In genomic region chr6:26158581-26159416, GRCh38 we compare ENCODE assay signal across 1 cellular context.
TF ChIP-seq lines count a peak whose summit lies in the region.

No MANE protein-coding gene starts in this region.

TF ChIP-seq in K562, 482 proteins besides CTCF, POLR2A, EP300 and RAD21 (continued from another document and continues in another):
- TF ChIP-seq ARID4B (CRISPR knock-in tag; IDR thresholded peaks at IDR 0.05) (peak; percentile 26; the same call in 1 of the 2 replicates), MITF (IDR thresholded peaks at IDR 0.05) (no peak), ZBTB49 (CRISPR knock-in tag; IDR thresholded peaks at IDR 0.05; ENCODE audit: borderline replicate concordance) (no peak), KLF13 (tag; IDR thresholded peaks at IDR 0.05; ENCODE audit: borderline replicate concordance, low read depth) (0 out of 2 replicates have a peak, but pooled peaks have one; percentile 11), ZNF830 (CRISPR knock-in tag; IDR thresholded peaks at IDR 0.05) (0 out of 2 replicates have a peak, but pooled peaks have one; percentile 62), ZNF75A (CRISPR knock-in tag; IDR thresholded peaks at IDR 0.05) (0 out of 2 replicates have a peak, but pooled peaks have one; percentile 20), TEAD2 (tag; IDR thresholded peaks at IDR 0.05) (no peak), ZNF639 (CRISPR knock-in tag; conservative IDR thresholded peaks at IDR 0.05 in 1 of 2, IDR thresholded peaks at IDR 0.05 in 1 of 2) (no peak), SNRNP70 (optimal IDR thresholded peaks at IDR 0.05; ENCODE audit: low read depth, low read length) (no peak), ATF1 (CRISPR knock-in tag; IDR thresholded peaks at IDR 0.05) (no peak), ATF1 (tag; IDR thresholded peaks at IDR 0.05) (no peak), HOXB6 (CRISPR knock-in tag; IDR thresholded peaks at IDR 0.05; ENCODE audit: borderline replicate concordance) (peak; percentile 11; the same call in 1 of the 2 replicates), MCM5 (IDR thresholded peaks at IDR 0.05; ENCODE audit: low read depth) (no peak), ZBTB43 (CRISPR knock-in tag; IDR thresholded peaks at IDR 0.05) (0 out of 2 replicates have a peak, but pooled peaks have one; percentile 64), ETV1 (tag; conservative IDR thresholded peaks at IDR 0.05; ENCODE audit: low read depth) (no peak), CHD1 (IDR thresholded peaks at IDR 0.05; ENCODE audit: low read length) (peak; percentile 92), ARID2 (IDR thresholded peaks at IDR 0.05) (no peak), SMARCA4 (IDR thresholded peaks at IDR 0.05) (0 out of 2 replicates have a peak, but pooled peaks have one; percentile 5), CEBPB (tag; IDR thresholded peaks at IDR 0.05) (no peak), ZKSCAN3 (CRISPR knock-in tag; IDR thresholded peaks at IDR 0.05) (no peak), NR2F6 (CRISPR knock-in tag; IDR thresholded peaks at IDR 0.05) (0 out of 2 replicates have a peak, but pooled peaks have one; percentile 9), ZNF57 (CRISPR knock-in tag; IDR thresholded peaks at IDR 0.05) (no peak), ZZZ3 (IDR thresholded peaks at IDR 0.05) (no peak), ZNF134 (CRISPR knock-in tag; conservative IDR thresholded peaks at IDR 0.05) (0 out of 2 replicates have a peak, but pooled peaks have one; percentile 14), KHSRP (IDR thresholded peaks at IDR 0.05) (0 out of 2 replicates have a peak, but pooled peaks have one; percentile 55), RBFOX2 (IDR thresholded peaks at IDR 0.05; ENCODE audit: low read depth, low read length) (peak; percentile 73)
- TF ChIP-seq, protein P1, sequence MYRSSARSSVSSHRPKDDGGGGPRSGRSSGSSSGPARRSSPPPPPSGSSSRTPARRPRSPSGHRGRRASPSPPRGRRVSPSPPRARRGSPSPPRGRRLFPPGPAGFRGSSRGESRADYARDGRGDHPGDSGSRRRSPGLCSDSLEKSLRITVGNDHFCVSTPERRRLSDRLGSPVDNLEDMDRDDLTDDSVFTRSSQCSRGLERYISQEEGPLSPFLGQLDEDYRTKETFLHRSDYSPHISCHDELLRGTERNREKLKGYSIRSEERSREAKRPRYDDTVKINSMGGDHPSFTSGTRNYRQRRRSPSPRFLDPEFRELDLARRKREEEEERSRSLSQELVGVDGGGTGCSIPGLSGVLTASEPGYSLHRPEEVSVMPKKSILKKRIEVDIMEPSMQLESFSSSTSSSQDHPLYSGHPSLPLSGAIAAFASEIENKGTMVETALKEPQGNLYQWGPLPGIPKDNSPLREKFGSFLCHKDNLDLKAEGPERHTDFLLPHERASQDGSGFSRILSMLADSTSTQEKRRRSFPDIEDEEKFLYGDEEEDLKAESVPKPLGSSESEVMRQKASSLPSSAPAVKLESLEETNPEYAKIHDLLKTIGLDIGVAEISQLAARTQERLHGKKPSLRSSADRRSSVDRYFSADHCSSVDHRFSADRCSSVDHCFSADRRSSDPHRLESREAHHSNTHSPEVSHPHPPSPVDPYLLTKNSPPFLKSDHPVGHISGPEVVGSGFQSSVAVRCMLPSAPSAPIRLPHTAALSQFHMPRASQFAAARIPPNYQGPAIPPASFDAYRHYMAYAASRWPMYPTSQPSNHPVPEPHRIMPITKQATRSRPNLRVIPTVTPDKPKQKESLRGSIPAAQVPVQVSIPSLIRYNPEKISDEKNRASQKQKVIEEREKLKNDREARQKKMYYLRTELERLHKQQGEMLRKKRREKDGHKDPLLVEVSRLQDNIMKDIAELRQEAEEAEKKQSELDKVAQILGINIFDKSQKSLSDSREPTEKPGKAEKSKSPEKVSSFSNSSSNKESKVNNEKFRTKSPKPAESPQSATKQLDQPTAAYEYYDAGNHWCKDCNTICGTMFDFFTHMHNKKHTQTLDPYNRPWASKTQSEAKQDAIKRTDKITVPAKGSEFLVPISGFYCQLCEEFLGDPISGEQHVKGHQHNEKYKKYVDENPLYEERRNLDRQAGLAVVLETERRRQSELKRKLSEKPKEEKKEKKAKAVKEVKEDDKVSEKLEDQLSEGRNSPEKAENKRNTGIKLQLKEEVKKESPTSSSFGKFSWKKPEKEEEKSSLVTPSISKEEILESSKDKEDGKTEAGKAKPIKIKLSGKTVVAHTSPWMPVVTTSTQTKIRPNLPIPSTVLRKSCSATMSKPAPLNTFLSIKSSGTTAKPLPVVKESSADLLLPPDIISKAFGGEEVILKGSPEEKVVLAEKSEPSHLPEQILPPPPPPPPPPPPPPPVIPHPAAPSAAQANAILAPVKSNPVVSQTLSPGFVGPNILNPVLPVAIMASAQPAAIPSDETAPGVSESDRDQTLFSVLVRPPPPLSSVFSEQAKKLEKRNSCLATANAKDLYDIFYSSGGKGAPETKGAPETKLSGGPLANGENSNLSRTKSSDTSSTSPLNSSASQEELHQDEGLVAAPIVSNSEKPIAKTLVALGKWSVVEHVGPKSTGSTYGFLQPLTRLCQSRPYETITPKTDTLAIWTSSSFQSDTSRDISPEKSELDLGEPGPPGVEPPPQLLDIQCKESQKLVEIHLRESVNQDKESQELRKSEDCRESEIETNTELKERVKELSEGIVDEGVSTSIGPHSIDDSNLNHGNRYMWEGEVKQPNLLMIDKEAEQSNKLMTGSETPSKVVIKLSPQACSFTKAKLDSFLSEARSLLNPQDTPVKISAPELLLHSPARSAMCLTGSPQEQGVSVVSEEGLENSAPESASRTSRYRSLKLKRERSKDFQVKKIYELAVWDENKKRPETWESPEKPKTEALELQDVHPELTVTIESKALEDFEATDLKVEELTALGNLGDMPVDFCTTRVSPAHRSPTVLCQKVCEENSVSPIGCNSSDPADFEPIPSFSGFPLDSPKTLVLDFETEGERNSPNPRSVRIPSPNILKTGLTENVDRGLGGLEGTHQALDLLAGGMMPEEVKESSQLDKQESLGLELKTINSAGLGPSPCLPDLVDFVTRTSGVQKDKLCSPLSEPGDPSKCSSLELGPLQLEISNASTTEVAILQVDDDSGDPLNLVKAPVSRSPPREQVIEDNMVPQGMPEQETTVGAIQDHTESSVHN (IDR thresholded peaks at IDR 0.05; ENCODE audit: borderline replicate concordance in 1 of 2, low read depth in 1 of 2) = no peak
- TF ChIP-seq, protein P2, sequence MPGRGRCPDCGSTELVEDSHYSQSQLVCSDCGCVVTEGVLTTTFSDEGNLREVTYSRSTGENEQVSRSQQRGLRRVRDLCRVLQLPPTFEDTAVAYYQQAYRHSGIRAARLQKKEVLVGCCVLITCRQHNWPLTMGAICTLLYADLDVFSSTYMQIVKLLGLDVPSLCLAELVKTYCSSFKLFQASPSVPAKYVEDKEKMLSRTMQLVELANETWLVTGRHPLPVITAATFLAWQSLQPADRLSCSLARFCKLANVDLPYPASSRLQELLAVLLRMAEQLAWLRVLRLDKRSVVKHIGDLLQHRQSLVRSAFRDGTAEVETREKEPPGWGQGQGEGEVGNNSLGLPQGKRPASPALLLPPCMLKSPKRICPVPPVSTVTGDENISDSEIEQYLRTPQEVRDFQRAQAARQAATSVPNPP (IDR thresholded peaks at IDR 0.05; ENCODE audit: borderline replicate concordance, insufficient read depth, insufficient read length) = no peak
- TF ChIP-seq, protein P3, sequence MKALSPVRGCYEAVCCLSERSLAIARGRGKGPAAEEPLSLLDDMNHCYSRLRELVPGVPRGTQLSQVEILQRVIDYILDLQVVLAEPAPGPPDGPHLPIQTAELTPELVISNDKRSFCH (CRISPR knock-in tag; IDR thresholded peaks at IDR 0.05) = no peak
- TF ChIP-seq, protein P3 (tag; IDR thresholded peaks at IDR 0.05) = no peak
- TF ChIP-seq, protein P4, sequence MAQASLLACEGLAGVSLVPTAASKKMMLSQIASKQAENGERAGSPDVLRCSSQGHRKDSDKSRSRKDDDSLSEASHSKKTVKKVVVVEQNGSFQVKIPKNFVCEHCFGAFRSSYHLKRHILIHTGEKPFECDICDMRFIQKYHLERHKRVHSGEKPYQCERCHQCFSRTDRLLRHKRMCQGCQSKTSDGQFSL (CRISPR knock-in tag; IDR thresholded peaks at IDR 0.05) = no peak
- TF ChIP-seq, protein P4 (tag; IDR thresholded peaks at IDR 0.05) = no peak
- TF ChIP-seq, protein P5, sequence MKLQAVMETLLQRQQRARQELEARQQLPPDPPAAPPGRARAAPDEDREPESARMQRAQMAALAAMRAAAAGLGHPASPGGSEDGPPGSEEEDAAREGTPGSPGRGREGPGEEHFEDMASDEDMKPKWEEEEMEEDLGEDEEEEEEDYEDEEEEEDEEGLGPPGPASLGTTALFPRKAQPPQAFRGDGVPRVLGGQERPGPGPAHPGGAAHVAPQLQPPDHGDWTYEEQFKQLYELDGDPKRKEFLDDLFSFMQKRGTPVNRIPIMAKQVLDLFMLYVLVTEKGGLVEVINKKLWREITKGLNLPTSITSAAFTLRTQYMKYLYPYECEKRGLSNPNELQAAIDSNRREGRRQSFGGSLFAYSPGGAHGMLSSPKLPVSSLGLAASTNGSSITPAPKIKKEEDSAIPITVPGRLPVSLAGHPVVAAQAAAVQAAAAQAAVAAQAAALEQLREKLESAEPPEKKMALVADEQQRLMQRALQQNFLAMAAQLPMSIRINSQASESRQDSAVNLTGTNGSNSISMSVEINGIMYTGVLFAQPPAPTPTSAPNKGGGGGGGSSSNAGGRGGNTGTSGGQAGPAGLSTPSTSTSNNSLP (IDR thresholded peaks at IDR 0.05; ENCODE audit: borderline replicate concordance, low read depth, low read length) = no peak
